In the genomic region with DNA sequence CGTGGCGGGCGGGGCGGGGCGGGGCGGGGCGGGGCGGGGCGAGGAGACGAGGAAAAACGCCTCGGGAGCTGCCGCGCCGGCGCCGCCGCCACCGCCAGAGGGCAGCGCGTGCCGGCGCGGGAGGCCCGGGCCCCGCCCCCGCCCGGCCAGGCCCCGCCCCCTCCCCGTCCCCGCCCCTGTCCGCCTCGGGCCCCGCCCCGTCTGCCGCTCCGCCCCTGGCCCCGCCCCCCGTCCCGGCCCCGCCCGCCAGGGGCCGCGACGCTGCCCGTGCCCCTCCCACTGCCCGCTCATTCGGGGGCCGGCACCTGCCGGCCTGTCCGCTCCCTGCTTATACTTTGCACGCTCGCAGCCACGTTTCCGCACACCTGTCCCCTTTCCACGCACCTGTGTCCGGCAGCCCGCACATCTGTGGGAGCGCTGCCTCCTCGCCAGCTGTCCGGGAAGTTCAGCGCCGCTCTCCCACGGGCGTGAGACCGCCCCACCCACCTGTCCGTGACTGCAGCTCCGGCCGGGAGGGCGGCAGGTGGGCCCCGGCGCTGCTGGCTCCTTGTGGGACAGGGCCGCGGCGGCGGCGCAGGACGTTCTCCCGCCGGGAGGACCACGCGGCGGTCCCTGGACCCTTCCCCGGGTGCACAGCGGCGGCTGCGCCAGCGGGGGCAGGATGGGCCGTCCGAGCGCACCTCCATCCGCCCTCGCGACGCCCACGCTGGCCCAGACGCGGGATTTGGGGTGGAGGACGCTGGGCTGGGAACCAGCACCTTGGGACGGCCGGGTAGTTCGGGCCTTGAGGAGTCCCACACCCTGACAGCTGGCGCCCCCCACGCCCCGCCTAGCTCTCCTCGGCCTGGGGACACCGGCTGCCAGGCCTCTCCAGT, we compare ENCODE assay signal across 8 cellular contexts. TPM values are rescaled to one million over a fixed set of nuclear protein-coding genes. Genes with fewer than 3 reads are reported as not detected.
DNase-seq lines count a peak whose midpoint lies in the region; TF ChIP-seq lines count a peak whose summit lies in the region.

No MANE protein-coding gene starts in this region.

- peaks cover 11 to 12% of the 10 kb centered on the region in 2 experiments for H3K4me1 Mint-ChIP-seq in H9

- no peak overlapping the region for H4K91ac ChIP-seq in H9 (ENCODE audit: insufficient read length, low read depth, low read length)

- H4K8ac ChIP-seq in H9 (replicated peaks; ENCODE audit: insufficient read length, low read depth, low read length): no peak overlapping the region

- peaks cover 0 to 4% (median 0%) of the 10 kb centered on the region in 3 experiments; a peak in 2 of 7 replicates for H3K36me3 Mint-ChIP-seq in H9 (ENCODE audit: insufficient read depth in 1 of 3, low read depth in 3 of 3)

- peak overlapping the region; percentile 54 to 76 for H3K4me3 Mint-ChIP-seq in H9

- no peak overlapping the region for H3K56ac ChIP-seq in H9 (ENCODE audit: insufficient read length, low read depth, low read length)

- H3K4me2 ChIP-seq in H9 (ENCODE audit: insufficient read depth, insufficient read length, low read length): peak overlapping the region; percentile 89

- H3K4me1 ChIP-seq in H9 (ENCODE audit: insufficient read depth, low read length) (no peaks in the 10 kb centered on the region), esophagus (ENCODE audit: control insufficient read depth in 2 of 2, insufficient read depth in 2 of 2, low read length in 1 of 2) (peaks cover 10 to 24% of the 10 kb centered on the region in 2 donors), muscle layer of duodenum (ENCODE audit: control insufficient read depth in 1 of 2, insufficient read depth in 2 of 2, low read length in 2 of 2) (peaks cover 0 to 28% of the 10 kb centered on the region in 2 donors)

- no peaks in the 10 kb centered on the region for H3K79me1 ChIP-seq in H9 (ENCODE audit: insufficient read depth, low read depth, low read length, poor library complexity, severe bottlenecking)

- H3K14ac ChIP-seq in H9 (ENCODE audit: insufficient read depth, low read length): no peak overlapping the region

- H3K4ac ChIP-seq in H9 (ENCODE audit: low read depth, low read length): no peak overlapping the region

- no peak overlapping the region for H2BK5ac ChIP-seq in H9 (ENCODE audit: insufficient read length, low read length)

- H3T11ph ChIP-seq in H9 (ENCODE audit: low read length): no peak overlapping the region

- TF ChIP-seq CTCF in H9 (conservative IDR thresholded peaks at IDR 0.05): no peak; the same call in 1 of the 3 replicates

- no peak overlapping the region for H3K9ac ChIP-seq in H9 (ENCODE audit: extremely low read depth, insufficient read length, low read length)

- no CpG with 5 or more reads among the region's 107 CpGs for WGBS in H9 (ENCODE audit: extremely low coverage, insufficient read length, low lambda C conversion rate)
- 1 to 2% methylated on average over 49 to 103 of the region's 107 CpGs for WGBS in esophagus, 2 donors

- H2BK15ac ChIP-seq in H9 (ENCODE audit: low read depth, low read length): no peak overlapping the region

- no peak overlapping the region for H2BK12ac ChIP-seq in H9 (ENCODE audit: insufficient read length, low read depth, low read length)

- no peak overlapping the region for H3K23ac ChIP-seq in H9 (ENCODE audit: insufficient read length, low read depth, low read length)

- H3K18ac ChIP-seq in H9 (ENCODE audit: insufficient read length, low read depth, low read length): no peak overlapping the region

- H3K9me3 ChIP-seq in H9 (ENCODE audit: control insufficient read depth, low read depth, low read length) (no peaks in the 10 kb centered on the region), esophagus (ENCODE audit: control insufficient read depth in 2 of 2, insufficient read depth in 1 of 2, low read depth in 1 of 2, low read length in 1 of 2) (no peaks in the 10 kb centered on the region), muscle layer of duodenum (ENCODE audit: control insufficient read depth in 1 of 2, low read length in 2 of 2) (no peaks in the 10 kb centered on the region)

- H3K9me3 Mint-ChIP-seq in H9: peaks cover 3 to 13% of the 10 kb centered on the region in 2 experiments; a peak in 4 of 5 replicates

- H2AK5ac ChIP-seq in H9 (ENCODE audit: insufficient read length, low read length): no peak overlapping the region

- no peaks in the 10 kb centered on the region for H3K79me2 ChIP-seq in H9 (ENCODE audit: insufficient read depth, low read length)

- H4K20me1 ChIP-seq in H9 (ENCODE audit: control insufficient read depth, insufficient read depth, insufficient read length): no peaks in the 10 kb centered on the region

- no peak overlapping the region for H2BK20ac ChIP-seq in H9 (ENCODE audit: low read depth, low read length, poor library complexity, severe bottlenecking)

- H2AFZ ChIP-seq in H9 (ENCODE audit: low read length): no peak overlapping the region

- H3K27me3 ChIP-seq in H9 (ENCODE audit: insufficient read depth, low read length) (peaks cover 22% of the 10 kb centered on the region; the same call in 1 of the 2 replicates), esophagus (ENCODE audit: control insufficient read depth in 1 of 2, insufficient read depth in 2 of 2, low read length in 2 of 2) (peaks cover 0 to 5% of the 10 kb centered on the region in 2 donors), muscle layer of duodenum (ENCODE audit: low read depth, low read length) (peaks cover 6% of the 10 kb centered on the region)

- no peak overlapping the region for H4K5ac ChIP-seq in H9 (ENCODE audit: insufficient read length, low read depth, low read length)

- DNase-seq in DMS53 treated with DMSO at 0.1 percent for 48 hours (lab: John Stamatoyannopoulos, UW; ENCODE audit: unreplicated experiment) (peak; percentile 82), H9 (peak; percentile 73), NCI-H69 (lab: John Stamatoyannopoulos, UW) (peak; percentile 64), activated T-cell treated with anti-CD3 and anti-CD28 coated beads for 24 hours (ENCODE audit: low read depth) (peak; percentile 65), HPDE6-E6E7 (ENCODE audit: extremely low spot score) (no peak)
- peak; percentile 81 for DNase-seq in stimulated activated CD8-positive, alpha-beta memory T cell treated with anti-CD3 and anti-CD28 coated beads, Interleukin-4, amount 100 ng/mL, for 48 hours

- no peak overlapping the region for H2BK120ac ChIP-seq in H9 (ENCODE audit: low read depth, low read length, poor library complexity, severe bottlenecking)

- peaks cover 52% of the 10 kb centered on the region for H3K27me3 Mint-ChIP-seq in H9 (ENCODE audit: low read depth)

- no peak overlapping the region; a peak in 1 of 7 replicates for H3K27ac Mint-ChIP-seq in H9

- peaks cover 14% of the 10 kb centered on the region for H3K23me2 ChIP-seq in H9 (ENCODE audit: insufficient read length, low read depth, low read length, poor library complexity, severe bottlenecking)

- peak overlapping the region; percentile 63 to 64 for H3K4me3 ChIP-seq in esophagus (ENCODE audit: low read depth in 1 of 2, low read length in 2 of 2)
- H3K4me3 ChIP-seq in muscle layer of duodenum (ENCODE audit: low read depth in 1 of 2, low read length in 2 of 2): peak overlapping the region; percentile 37 to 75

- H3K36me3 ChIP-seq in esophagus (ENCODE audit: control insufficient read depth in 2 of 2, insufficient read depth in 2 of 2, low read length in 1 of 2) (no peaks in the 10 kb centered on the region), muscle layer of duodenum (ENCODE audit: control insufficient read depth in 1 of 2, insufficient read depth in 2 of 2, low read length in 2 of 2) (no peaks in the 10 kb centered on the region)

- H3K27ac ChIP-seq in H9 (ENCODE audit: insufficient read length, low read depth, low read length) (no peak overlapping the region), esophagus (ENCODE audit: low read depth in 2 of 2, low read length in 1 of 2) (peak overlapping the region; percentile 82 to 92), muscle layer of duodenum (ENCODE audit: low read length) (no peak overlapping the region)

RNA-seq across cellular contexts. Expression of a gene that starts 1.5 kb away (rescaled TPM):
- total RNA-seq in H9 (2021): 25.8 and 26.1 TPM in 2 replicates
- 1 to 10 TPM; 2.3 to 3.4 TPM for polyA plus RNA-seq in esophagus

RNA-seq across cellular contexts. Expression of a gene that starts 16.7 kb away (rescaled TPM):
- total RNA-seq in H9 (2021): 0.09 and 0.13 TPM in 2 replicates
- polyA plus RNA-seq in esophagus: under 1 TPM; 0.09 to 0.49 TPM

RNA-seq across cellular contexts. Expression of a gene that starts 23.0 kb away (rescaled TPM):
- 9.4 and 14.5 TPM in 2 replicates for total RNA-seq in H9 (2021)
- polyA plus RNA-seq in esophagus: 10 to 100 TPM; 10.0 to 17.8 TPM

RNA-seq across cellular contexts. Expression of a gene that starts 36.5 kb away (rescaled TPM):
- 11.4 and 12.4 TPM in 2 replicates for total RNA-seq in H9 (2021)
- 1 to 10 TPM; 6.8 to 8.0 TPM for polyA plus RNA-seq in esophagus

Comparison
In these comparisons a context has a peak if more than half of its experiments do, and no peak if none do; other contexts are left out.
1. H3K27ac ChIP-seq: peak in esophagus (2 of 2); none in H9 (single experiment) and muscle layer of duodenum (single experiment).